Comparison of ENCODE assay signal across 9 cellular contexts in the genomic region with DNA sequence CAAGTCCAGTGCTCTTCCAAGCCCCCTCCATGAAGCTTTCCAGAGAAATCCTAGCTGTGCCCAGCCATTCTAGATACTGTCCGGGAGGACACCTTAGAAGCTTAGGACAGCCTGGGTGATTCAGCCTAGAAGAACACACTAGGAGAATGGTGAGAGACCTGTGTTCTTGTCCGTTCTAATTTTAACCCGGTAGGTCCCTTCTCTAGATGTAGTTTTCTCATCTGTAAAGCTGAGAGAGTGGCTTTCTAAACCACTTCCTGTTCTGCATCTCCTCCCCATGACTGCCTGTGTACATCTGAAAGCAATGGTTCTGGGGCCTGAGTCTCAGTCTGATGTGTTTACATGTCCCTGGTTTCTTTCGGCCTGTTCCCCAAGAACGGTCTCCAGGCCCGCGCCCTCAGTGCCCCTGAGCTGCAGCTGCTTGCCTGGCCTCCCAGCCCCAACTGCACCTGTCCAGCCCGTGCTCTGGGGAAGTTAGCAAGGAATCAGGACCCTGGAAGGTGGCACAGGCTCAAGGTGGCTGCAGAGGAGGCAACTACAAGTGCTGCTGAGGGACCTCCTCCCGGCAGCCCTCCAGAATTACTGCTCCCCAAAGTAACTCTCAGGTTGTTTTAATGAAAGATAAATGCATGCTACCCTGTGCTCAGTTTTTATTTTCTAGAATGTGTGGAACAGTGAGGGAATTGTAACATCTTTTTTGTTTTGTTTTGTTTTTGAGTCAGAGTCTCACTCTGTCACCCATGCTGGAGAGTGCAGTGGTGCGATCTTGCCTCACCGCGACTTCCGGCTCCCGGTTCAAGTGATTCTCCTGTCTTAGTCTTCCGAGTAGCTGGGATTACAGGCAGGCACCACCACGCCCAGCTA.
DNase-seq lines count a peak whose midpoint lies in the region; ATAC-seq, FAIRE-seq and TF ChIP-seq lines count a peak whose summit lies in the region.
"Had no signal": no experiment of that assay in that cellular context is flagged by ENCODE, and none has a peak within 500 bp of the region (broad histone marks: within the 10 kb centered on the region; RNA-seq: fewer than 3 reads in every experiment).

No MANE protein-coding gene starts in this region.

- no peak for TF ChIP-seq CTCF in left ventricle myocardium inferior (IDR thresholded peaks at IDR 0.05; ENCODE audit: borderline replicate concordance)
- no peak for TF ChIP-seq CTCF in heart right ventricle (IDR thresholded peaks at IDR 0.05)
- no peak for TF ChIP-seq CTCF in lung (IDR thresholded peaks at IDR 0.05; ENCODE audit: control extremely low read depth, extremely low read depth)

- TF ChIP-seq POLR2A in H54 (IDR thresholded peaks at IDR 0.05; ENCODE audit: low read depth, low read length) = no peak

- DNase-seq in left ventricle myocardium inferior (no peak), heart right ventricle (no peak), lung (ENCODE audit: low spot score) (no peak), A172 (ENCODE audit: low spot score) (no peak), DMS79 treated with DMSO at 0.1 percent for 48 hours (lab: John Stamatoyannopoulos, UW) (no peak), H54 (ENCODE audit: insufficient read length, low spot score) (no peak)
- DNase-seq in activated CD4-positive, CD25-positive, alpha-beta regulatory T cell treated with anti-CD3 and anti-CD28 coated beads, Interleukin-2, amount 50 U/mL, for 72 hours = peak; percentile 46

- no peaks in the 10 kb centered on the region for H3K9me3 ChIP-seq in left ventricle myocardium inferior (replicated peaks)
- H3K9me3 ChIP-seq in heart right ventricle = no peaks in the 10 kb centered on the region
- peaks cover 0 to 1% of the 10 kb centered on the region in 2 donors for H3K9me3 ChIP-seq in lung (ENCODE audit: control insufficient read depth in 2 of 2, insufficient read depth in 1 of 2, low read length in 1 of 2)
- H3K9me3 ChIP-seq: neutrophil had no signal

- H3K27ac ChIP-seq in left ventricle myocardium inferior (replicated peaks) = peak overlapping the region; percentile 59
- H3K27ac ChIP-seq in heart right ventricle = peak overlapping the region in 2 of 10 donors; percentile 21 to 73
- H3K27ac ChIP-seq in lung (ENCODE audit: low read depth in 1 of 2, low read length in 1 of 2) = peak overlapping the region in 1 of 2 donors; percentile 34
- H3K27ac ChIP-seq: neutrophil had no signal

- H3K4me3 ChIP-seq in left ventricle myocardium inferior (no peak overlapping the region), heart right ventricle (no peak overlapping the region), lung (no peak overlapping the region)

- ATAC-seq in heart right ventricle (no peak), HG03159 (IDR thresholded peaks at IDR 0.05; ENCODE audit: unreplicated experiment) (peak; percentile 85), lung (ENCODE audit: insufficient read depth, low FRiP score) (peak; percentile 27)

- H3K27me3 ChIP-seq in left ventricle myocardium inferior (ENCODE audit: low read depth) (no peaks in the 10 kb centered on the region), heart right ventricle (no peaks in the 10 kb centered on the region), lung (ENCODE audit: control insufficient read depth, insufficient read depth) (no peaks in the 10 kb centered on the region)
- H3K27me3 ChIP-seq: neutrophil had no signal

- H3K36me3 ChIP-seq in left ventricle myocardium inferior (no peaks in the 10 kb centered on the region), heart right ventricle (no peaks in the 10 kb centered on the region), lung (ENCODE audit: control insufficient read depth in 2 of 2, insufficient read depth in 2 of 2, low read length in 2 of 2) (no peaks in the 10 kb centered on the region)
- H3K36me3 ChIP-seq: neutrophil had no signal

- H3K4me1 ChIP-seq in left ventricle myocardium inferior = peaks cover 45% of the 10 kb centered on the region
- peaks cover 7 to 50% (median 39%) of the 10 kb centered on the region in 9 donors for H3K4me1 ChIP-seq in heart right ventricle
- peaks cover 0 to 16% of the 10 kb centered on the region in 2 donors for H3K4me1 ChIP-seq in lung (ENCODE audit: control insufficient read depth in 2 of 2, insufficient read depth in 2 of 2, low read length in 2 of 2)

- 87 to 88% methylated on average over 16 of the region's 16 CpGs for WGBS in heart right ventricle, 2 donors
- 62 to 74% methylated on average over 16 of the region's 16 CpGs for WGBS in lung, 2 donors

- intact Hi-C loops in left ventricle myocardium inferior (cut with micrococcal nuclease) (no loop called here), heart right ventricle (cut with DNase I) (loop anchor here in 4 of 10 donors (10.0 kb wide), 3 partner anchors 118 to 368 kb away; no protein-coding TSS in a partner anchor)

- FAIRE-seq in H54 (lab: Jason Lieb, UNC) = no peak

Comparison
In these comparisons a context has a peak if more than half of its experiments do, and no peak if none do; other contexts are left out.
1. ATAC-seq: peak in HG03159 (single experiment) and lung (single experiment); none in heart right ventricle (0 of 8).